1 cellular context compared by ENCODE assay signal in the genomic region with DNA sequence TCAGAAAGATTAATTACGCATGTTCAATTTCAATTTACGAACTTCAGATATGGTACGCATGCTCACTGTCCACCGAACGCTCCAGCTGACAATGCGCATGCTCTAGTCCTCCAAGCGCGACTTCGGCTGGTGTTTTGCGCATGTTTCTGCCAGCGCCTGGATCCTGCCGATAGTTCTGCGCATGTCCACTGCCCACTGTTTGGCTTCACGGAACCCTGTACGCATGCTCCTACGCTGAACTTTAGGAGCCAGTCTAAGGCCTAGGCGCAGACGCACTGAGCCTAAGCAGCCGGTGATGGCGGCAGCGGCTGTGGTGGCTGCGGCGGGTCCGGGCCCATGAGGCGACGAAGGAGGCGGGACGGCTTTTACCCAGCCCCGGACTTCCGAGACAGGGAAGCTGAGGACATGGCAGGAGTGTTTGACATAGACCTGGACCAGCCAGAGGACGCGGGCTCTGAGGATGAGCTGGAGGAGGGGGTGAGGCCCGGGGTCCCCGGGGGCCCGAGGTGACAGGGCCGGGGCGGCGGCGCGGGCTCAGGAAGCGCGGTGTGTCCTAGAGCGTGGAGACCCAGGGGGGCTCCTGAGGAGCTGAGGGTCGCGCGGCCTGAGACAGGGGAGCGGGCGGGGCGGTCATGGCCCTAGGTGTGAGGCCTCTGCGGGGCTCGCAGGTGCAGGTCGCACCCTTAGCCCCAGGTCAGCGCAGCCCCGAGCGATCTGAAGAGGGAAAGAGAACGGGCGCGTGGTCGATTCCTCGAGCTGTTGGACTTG.
TF ChIP-seq lines count a peak whose summit lies in the region.

A gene (plus strand): TSS at position 273 of the 768 bp plus-strand sequence. CDS start 64 bp downstream, at position 337.
A gene with protein sequence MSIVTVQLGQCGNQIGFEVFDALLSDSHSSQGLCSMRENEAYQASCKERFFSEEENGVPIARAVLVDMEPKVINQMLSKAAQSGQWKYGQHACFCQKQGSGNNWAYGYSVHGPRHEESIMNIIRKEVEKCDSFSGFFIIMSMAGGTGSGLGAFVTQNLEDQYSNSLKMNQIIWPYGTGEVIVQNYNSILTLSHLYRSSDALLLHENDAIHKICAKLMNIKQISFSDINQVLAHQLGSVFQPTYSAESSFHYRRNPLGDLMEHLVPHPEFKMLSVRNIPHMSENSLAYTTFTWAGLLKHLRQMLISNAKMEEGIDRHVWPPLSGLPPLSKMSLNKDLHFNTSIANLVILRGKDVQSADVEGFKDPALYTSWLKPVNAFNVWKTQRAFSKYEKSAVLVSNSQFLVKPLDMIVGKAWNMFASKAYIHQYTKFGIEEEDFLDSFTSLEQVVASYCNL (minus strand): TSS at position 95 of the 768 bp plus-strand sequence. CDS start 1,941 bp downstream, outside the sequence.

TF ChIP-seq in GM12878, 131 proteins besides CTCF, POLR2A, EP300 and RAD21 (continued from another document):
- no peak; the same call in 1 of the 2 replicates for TF ChIP-seq CREM (IDR thresholded peaks at IDR 0.05; ENCODE audit: low read depth)
- no peak for TF ChIP-seq CBX3 (IDR thresholded peaks at IDR 0.05; ENCODE audit: borderline replicate concordance, low read depth)
- peak; percentile 92 for TF ChIP-seq TAF1 (IDR thresholded peaks at IDR 0.05; ENCODE audit: borderline replicate concordance, low read depth, low read length)
- TF ChIP-seq MTA2 (IDR thresholded peaks at IDR 0.05; ENCODE audit: low read depth), result no peak
- peak; percentile 73 for TF ChIP-seq SIX5 (IDR thresholded peaks at IDR 0.05; ENCODE audit: low read depth, low read length, severe bottlenecking)
- no peak; the same call in 1 of the 2 replicates for TF ChIP-seq MYB (IDR thresholded peaks at IDR 0.05; ENCODE audit: borderline replicate concordance, low read depth, low read length)
- TF ChIP-seq BHLHE40 (IDR thresholded peaks at IDR 0.05; ENCODE audit: borderline replicate concordance in 1 of 2, low read depth in 2 of 2, low read length in 1 of 2), result peak in 1 of 2 experiments; percentile 40; a peak in 1 of 4 replicates
- no peak for TF ChIP-seq SREBF1 (IDR thresholded peaks at IDR 0.05; ENCODE audit: low read length)
- TF ChIP-seq STAT1 (conservative IDR thresholded peaks at IDR 0.05), result no peak
- peak; percentile 68; the same call in 1 of the 2 replicates for TF ChIP-seq NBN (IDR thresholded peaks at IDR 0.05)
- no peak for TF ChIP-seq CHD4 (IDR thresholded peaks at IDR 0.05)
- TF ChIP-seq NR2C2 (IDR thresholded peaks at IDR 0.05; ENCODE audit: borderline replicate concordance, control insufficient read depth, insufficient read length, low read depth), result no peak
- TF ChIP-seq, protein P1, sequence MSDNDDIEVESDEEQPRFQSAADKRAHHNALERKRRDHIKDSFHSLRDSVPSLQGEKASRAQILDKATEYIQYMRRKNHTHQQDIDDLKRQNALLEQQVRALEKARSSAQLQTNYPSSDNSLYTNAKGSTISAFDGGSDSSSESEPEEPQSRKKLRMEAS (IDR thresholded peaks at IDR 0.05; ENCODE audit: low read depth, low read length), result no peak; the same call in 1 of the 2 replicates
- no peak for TF ChIP-seq NFIC (IDR thresholded peaks at IDR 0.05; ENCODE audit: low read depth, low read length)
- TF ChIP-seq, protein P2, sequence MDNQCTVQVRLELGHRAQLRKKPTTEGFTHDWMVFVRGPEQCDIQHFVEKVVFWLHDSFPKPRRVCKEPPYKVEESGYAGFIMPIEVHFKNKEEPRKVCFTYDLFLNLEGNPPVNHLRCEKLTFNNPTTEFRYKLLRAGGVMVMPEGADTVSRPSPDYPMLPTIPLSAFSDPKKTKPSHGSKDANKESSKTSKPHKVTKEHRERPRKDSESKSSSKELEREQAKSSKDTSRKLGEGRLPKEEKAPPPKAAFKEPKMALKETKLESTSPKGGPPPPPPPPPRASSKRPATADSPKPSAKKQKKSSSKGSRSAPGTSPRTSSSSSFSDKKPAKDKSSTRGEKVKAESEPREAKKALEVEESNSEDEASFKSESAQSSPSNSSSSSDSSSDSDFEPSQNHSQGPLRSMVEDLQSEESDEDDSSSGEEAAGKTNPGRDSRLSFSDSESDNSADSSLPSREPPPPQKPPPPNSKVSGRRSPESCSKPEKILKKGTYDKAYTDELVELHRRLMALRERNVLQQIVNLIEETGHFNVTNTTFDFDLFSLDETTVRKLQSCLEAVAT (IDR thresholded peaks at IDR 0.05), result 0 out of 2 replicates have a peak, but pooled peaks have one; percentile 56
- no peak for TF ChIP-seq CREB1 (IDR thresholded peaks at IDR 0.05; ENCODE audit: low read depth)
- TF ChIP-seq CEBPB (IDR thresholded peaks at IDR 0.05; ENCODE audit: borderline replicate concordance in 1 of 2, low read depth in 2 of 2, low read length in 2 of 2), result no peak
- TF ChIP-seq, protein P3, sequence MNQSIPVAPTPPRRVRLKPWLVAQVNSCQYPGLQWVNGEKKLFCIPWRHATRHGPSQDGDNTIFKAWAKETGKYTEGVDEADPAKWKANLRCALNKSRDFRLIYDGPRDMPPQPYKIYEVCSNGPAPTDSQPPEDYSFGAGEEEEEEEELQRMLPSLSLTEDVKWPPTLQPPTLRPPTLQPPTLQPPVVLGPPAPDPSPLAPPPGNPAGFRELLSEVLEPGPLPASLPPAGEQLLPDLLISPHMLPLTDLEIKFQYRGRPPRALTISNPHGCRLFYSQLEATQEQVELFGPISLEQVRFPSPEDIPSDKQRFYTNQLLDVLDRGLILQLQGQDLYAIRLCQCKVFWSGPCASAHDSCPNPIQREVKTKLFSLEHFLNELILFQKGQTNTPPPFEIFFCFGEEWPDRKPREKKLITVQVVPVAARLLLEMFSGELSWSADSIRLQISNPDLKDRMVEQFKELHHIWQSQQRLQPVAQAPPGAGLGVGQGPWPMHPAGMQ (IDR thresholded peaks at IDR 0.05; ENCODE audit: borderline replicate concordance), result no peak
- TF ChIP-seq FOXK2 (IDR thresholded peaks at IDR 0.05), result peak; percentile 77
- peak; percentile 63; the same call in 1 of the 3 replicates for TF ChIP-seq POU2F2 (IDR thresholded peaks at IDR 0.05; ENCODE audit: borderline replicate concordance, low read depth, low read length)
- TF ChIP-seq NFXL1 (IDR thresholded peaks at IDR 0.05; ENCODE audit: borderline replicate concordance), result peak; percentile 61; the same call in 1 of the 2 replicates
- peak; percentile 60; the same call in 1 of the 2 replicates for TF ChIP-seq POLR2AphosphoS2 (IDR thresholded peaks at IDR 0.05; ENCODE audit: low read depth, low read length)
- TF ChIP-seq ZZZ3 (IDR thresholded peaks at IDR 0.05; ENCODE audit: control insufficient read depth, insufficient read length, low read depth), result no peak
- TF ChIP-seq, protein P4, sequence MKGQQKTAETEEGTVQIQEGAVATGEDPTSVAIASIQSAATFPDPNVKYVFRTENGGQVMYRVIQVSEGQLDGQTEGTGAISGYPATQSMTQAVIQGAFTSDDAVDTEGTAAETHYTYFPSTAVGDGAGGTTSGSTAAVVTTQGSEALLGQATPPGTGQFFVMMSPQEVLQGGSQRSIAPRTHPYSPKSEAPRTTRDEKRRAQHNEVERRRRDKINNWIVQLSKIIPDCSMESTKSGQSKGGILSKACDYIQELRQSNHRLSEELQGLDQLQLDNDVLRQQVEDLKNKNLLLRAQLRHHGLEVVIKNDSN (IDR thresholded peaks at IDR 0.05; ENCODE audit: borderline replicate concordance, extremely low read length, insufficient read depth, low read depth, low read length), result no peak
- TF ChIP-seq TCF3 (IDR thresholded peaks at IDR 0.05; ENCODE audit: borderline replicate concordance, insufficient read depth, low read depth, low read length), result 0 out of 2 replicates have a peak, but pooled peaks have one; percentile 38
- TF ChIP-seq GABPA (IDR thresholded peaks at IDR 0.05; ENCODE audit: low read depth), result no peak
- TF ChIP-seq, protein P5, sequence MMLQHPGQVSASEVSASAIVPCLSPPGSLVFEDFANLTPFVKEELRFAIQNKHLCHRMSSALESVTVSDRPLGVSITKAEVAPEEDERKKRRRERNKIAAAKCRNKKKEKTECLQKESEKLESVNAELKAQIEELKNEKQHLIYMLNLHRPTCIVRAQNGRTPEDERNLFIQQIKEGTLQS (IDR thresholded peaks at IDR 0.05; ENCODE audit: borderline replicate concordance, extremely low read depth, low read depth, low read length), result 0 out of 2 replicates have a peak, but pooled peaks have one; percentile 35
- peak; percentile 89 for TF ChIP-seq GATAD2B (conservative IDR thresholded peaks at IDR 0.05; ENCODE audit: low read depth)
- TF ChIP-seq MEF2B (IDR thresholded peaks at IDR 0.05; ENCODE audit: partially characterized antibody, poor library complexity, severe bottlenecking), result peak; percentile 59
- TF ChIP-seq SUZ12 (IDR thresholded peaks at IDR 0.05; ENCODE audit: unreplicated experiment), result no peak
- no peak for TF ChIP-seq EGR1 (IDR thresholded peaks at IDR 0.05; ENCODE audit: borderline replicate concordance in 1 of 2, low read depth in 2 of 2, low read length in 2 of 2)
- no peak for TF ChIP-seq SMC3 (IDR thresholded peaks at IDR 0.05; ENCODE audit: borderline replicate concordance, low read length)
- no peak for TF ChIP-seq ZBED1 (IDR thresholded peaks at IDR 0.05; ENCODE audit: borderline replicate concordance)
- peak; percentile 41; the same call in 1 of the 2 replicates for TF ChIP-seq ZNF207 (IDR thresholded peaks at IDR 0.05; ENCODE audit: borderline replicate concordance)
- TF ChIP-seq, protein P6, sequence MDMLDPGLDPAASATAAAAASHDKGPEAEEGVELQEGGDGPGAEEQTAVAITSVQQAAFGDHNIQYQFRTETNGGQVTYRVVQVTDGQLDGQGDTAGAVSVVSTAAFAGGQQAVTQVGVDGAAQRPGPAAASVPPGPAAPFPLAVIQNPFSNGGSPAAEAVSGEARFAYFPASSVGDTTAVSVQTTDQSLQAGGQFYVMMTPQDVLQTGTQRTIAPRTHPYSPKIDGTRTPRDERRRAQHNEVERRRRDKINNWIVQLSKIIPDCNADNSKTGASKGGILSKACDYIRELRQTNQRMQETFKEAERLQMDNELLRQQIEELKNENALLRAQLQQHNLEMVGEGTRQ (IDR thresholded peaks at IDR 0.05; ENCODE audit: borderline replicate concordance, low read depth, low read length), result no peak
- peak; percentile 97 for TF ChIP-seq POLR2AphosphoS5 (IDR thresholded peaks at IDR 0.05; ENCODE audit: low read length)
- peak; percentile 100 for TF ChIP-seq IKZF1 (conservative IDR thresholded peaks at IDR 0.05)
- TF ChIP-seq RB1 (IDR thresholded peaks at IDR 0.05; ENCODE audit: borderline replicate concordance), result peak; percentile 95
- TF ChIP-seq NR2F1 (conservative IDR thresholded peaks at IDR 0.05), result peak; percentile 69
- TF ChIP-seq HDGF (IDR thresholded peaks at IDR 0.05), result peak; percentile 93
- TF ChIP-seq ESRRA (IDR thresholded peaks at IDR 0.05; ENCODE audit: low read length), result no peak
- 0 out of 4 replicates have a peak, but pooled peaks of 1 of the 2 experiments have one; percentile 17 for TF ChIP-seq IKZF2 (IDR thresholded peaks at IDR 0.05)
- TF ChIP-seq, protein P7, sequence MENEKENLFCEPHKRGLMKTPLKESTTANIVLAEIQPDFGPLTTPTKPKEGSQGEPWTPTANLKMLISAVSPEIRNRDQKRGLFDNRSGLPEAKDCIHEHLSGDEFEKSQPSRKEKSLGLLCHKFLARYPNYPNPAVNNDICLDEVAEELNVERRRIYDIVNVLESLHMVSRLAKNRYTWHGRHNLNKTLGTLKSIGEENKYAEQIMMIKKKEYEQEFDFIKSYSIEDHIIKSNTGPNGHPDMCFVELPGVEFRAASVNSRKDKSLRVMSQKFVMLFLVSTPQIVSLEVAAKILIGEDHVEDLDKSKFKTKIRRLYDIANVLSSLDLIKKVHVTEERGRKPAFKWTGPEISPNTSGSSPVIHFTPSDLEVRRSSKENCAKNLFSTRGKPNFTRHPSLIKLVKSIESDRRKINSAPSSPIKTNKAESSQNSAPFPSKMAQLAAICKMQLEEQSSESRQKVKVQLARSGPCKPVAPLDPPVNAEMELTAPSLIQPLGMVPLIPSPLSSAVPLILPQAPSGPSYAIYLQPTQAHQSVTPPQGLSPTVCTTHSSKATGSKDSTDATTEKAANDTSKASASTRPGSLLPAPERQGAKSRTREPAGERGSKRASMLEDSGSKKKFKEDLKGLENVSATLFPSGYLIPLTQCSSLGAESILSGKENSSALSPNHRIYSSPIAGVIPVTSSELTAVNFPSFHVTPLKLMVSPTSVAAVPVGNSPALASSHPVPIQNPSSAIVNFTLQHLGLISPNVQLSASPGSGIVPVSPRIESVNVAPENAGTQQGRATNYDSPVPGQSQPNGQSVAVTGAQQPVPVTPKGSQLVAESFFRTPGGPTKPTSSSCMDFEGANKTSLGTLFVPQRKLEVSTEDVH (IDR thresholded peaks at IDR 0.05; ENCODE audit: low read depth, partially characterized antibody), result no peak
